Comparison of ENCODE assay signal across 31 cellular contexts in genomic region chr1:215768303-215768702, GRCh38.
"Had no signal": no experiment of that assay in that cellular context is flagged by ENCODE, and none has a peak within 500 bp of the region (broad histone marks: within the 10 kb centered on the region; RNA-seq: fewer than 3 reads in every experiment).

No MANE protein-coding gene starts in this region.

- ATAC-seq: activated CD4-positive, alpha-beta T cell treated with anti-CD3 and anti-CD28 coated beads for 36 hours; activated CD8-positive, alpha-beta memory T cell treated with anti-CD3 and anti-CD28 coated beads, Interleukin-2, amount 10 ng/mL, durations not matched to agents 7 days and 5 days; activated CD8-positive, alpha-beta T cell treated with anti-CD3 and anti-CD28 coated beads, Interleukin-2, amount 10 ng/mL, durations not matched to agents 7 days and 5 days; activated naive CD8-positive, alpha-beta T cell treated with anti-CD3 and anti-CD28 coated beads, Interleukin-2, amount 50 U/mL, for 24 hours; body of pancreas; effector memory CD8-positive, alpha-beta T cell; gastroesophageal sphincter; T-helper 17 cell had no signal

- H3K9me3 ChIP-seq: adrenal gland, body of pancreas, esophagus squamous epithelium, gastroesophageal sphincter had no signal

- DNase-seq: activated CD4-positive, alpha-beta memory T cell treated with anti-CD3 and anti-CD28 coated beads for 36 hours; activated CD4-positive, alpha-beta T cell treated with anti-CD3 and anti-CD28 coated beads for 36 hours; activated CD4-positive, alpha-beta T cell treated with anti-CD3 and anti-CD28 coated beads, Interleukin-2, amount 10 ng/mL, durations not matched to agents 24 days and 14 days; activated CD4-positive, CD25-positive, alpha-beta regulatory T cell; activated CD4-positive, CD25-positive, alpha-beta regulatory T cell treated with anti-CD3 and anti-CD28 coated beads, Interleukin-2, amount 50 U/mL, for 72 hours; activated CD8-positive, alpha-beta memory T cell treated with anti-CD3 and anti-CD28 coated beads, Interleukin-2, amount 10 ng/mL, durations not matched to agents 7 days and 5 days; activated CD8-positive, alpha-beta memory T cell treated with anti-CD3 and anti-CD28 coated beads, Interleukin-2, amount 50 U/mL, for 4 hours; activated CD8-positive, alpha-beta T cell treated with anti-CD3 and anti-CD28 coated beads, Interleukin-2, amount 10 ng/mL, durations not matched to agents 7 days and 5 days; activated effector memory CD4-positive, alpha-beta T cell treated with anti-CD3 and anti-CD28 coated beads, Interleukin-2, amount 50 U/mL, for 16 hours; activated naive CD4-positive, alpha-beta T cell treated with anti-CD3 and anti-CD28 coated beads for 36 hours; activated naive CD8-positive, alpha-beta T cell treated with anti-CD3 and anti-CD28 coated beads for 36 hours; activated naive CD8-positive, alpha-beta T cell treated with anti-CD3 and anti-CD28 coated beads, Interleukin-2, amount 50 U/mL, for 24 hours; activated T-cell treated with anti-CD3 and anti-CD28 coated beads, Interleukin-2, amount 50 U/mL, for 1 hour; activated T-cell treated with anti-CD3 and anti-CD28 coated beads, Interleukin-2, amount 50 U/mL, for 48 hours; adrenal gland; amygdala; aorta; body of pancreas; caudate nucleus; cortex of kidney; dermis blood vessel endothelial cell; effector CD4-positive, alpha-beta T cell; effector memory CD8-positive, alpha-beta T cell; erythroblast; esophagus squamous epithelium; foreskin melanocyte; T-helper 17 cell; T1000; WERI-Rb-1 had no signal

- H3K27ac ChIP-seq: adrenal gland, body of pancreas, esophagus squamous epithelium, gastroesophageal sphincter, WERI-Rb-1 had no signal

- H3K4me3 ChIP-seq: adrenal gland, body of pancreas, esophagus squamous epithelium, gastroesophageal sphincter had no signal

- FAIRE-seq: colon had no signal

- H3K27me3 ChIP-seq: adrenal gland, body of pancreas, esophagus squamous epithelium, gastroesophageal sphincter had no signal

- H3K36me3 ChIP-seq: adrenal gland, esophagus squamous epithelium, gastroesophageal sphincter, WERI-Rb-1 had no signal

- H3K4me1 ChIP-seq: adrenal gland, body of pancreas, esophagus squamous epithelium, gastroesophageal sphincter had no signal
